ENCODE assay signal across 8 cellular contexts in the genomic region with DNA sequence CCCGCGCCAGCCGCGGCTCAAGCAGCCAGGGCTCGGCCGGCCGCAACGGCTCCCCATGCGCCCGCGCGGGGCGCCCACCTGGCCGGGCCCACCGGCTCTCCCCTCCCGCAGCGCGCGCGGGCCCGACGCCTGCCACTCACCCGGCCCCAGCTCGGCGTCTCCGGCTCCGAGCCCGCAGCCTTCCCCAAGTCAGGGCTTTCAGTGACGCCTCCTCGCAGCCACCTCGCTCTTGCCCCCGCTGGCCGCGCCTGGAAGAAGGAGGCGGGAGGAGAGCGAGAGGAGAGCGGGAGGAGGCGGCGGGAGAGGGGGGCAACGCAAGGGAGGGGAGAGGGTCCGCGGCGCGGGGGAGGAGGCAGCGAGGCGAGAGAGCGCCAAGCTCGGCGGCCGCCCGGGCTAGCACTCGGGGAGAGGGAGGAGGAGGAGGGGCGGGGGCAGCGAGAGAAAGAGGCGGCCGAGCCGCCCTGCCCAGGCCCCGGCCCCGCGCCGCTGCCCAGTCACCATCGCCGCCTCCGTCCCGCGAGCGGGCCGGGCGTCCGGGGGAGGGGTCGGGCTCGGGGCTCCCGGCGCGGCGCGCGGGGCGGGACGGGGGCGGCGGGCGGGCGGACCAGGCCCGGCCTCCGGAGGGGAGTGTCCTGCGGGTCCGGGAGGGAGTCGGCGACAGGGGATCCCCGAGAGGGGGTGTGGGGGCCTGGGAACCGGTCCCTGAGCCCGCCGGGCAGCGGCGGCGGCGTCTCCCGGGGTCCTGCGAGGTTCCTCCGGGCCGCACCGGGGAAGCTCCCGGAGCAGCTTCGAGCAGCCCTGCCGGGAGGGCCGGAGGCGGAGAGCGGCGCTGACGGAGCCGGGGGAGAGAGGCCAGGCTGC. TPM values are rescaled to one million over a fixed set of nuclear protein-coding genes. Genes with fewer than 3 reads are reported as not detected.
DNase-seq lines count a peak whose midpoint lies in the region; ATAC-seq and TF ChIP-seq lines count a peak whose summit lies in the region.

A gene with protein sequence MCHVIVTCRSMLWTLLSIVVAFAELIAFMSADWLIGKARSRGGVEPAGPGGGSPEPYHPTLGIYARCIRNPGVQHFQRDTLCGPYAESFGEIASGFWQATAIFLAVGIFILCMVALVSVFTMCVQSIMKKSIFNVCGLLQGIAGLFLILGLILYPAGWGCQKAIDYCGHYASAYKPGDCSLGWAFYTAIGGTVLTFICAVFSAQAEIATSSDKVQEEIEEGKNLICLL (minus strand): TSS at position 414 of the 861 bp plus-strand sequence. CDS start 138,559 bp downstream, outside the sequence.

- peak within 1 kb of the TSS; percentile 78 for H3K4me3 ChIP-seq in A673 (ENCODE audit: low read depth, low read length, poor library complexity, severe bottlenecking)
- peak within 1 kb of the TSS; percentile 76 to 82 for H3K4me3 ChIP-seq in foreskin fibroblast (ENCODE audit: low read depth in 1 of 2, low read length in 2 of 2)
- H3K4me3 ChIP-seq in upper lobe of right lung, result peak within 1 kb of the TSS; percentile 74

- H3K36me3 ChIP-seq in A673 (ENCODE audit: insufficient read depth, low read length, poor library complexity, severe bottlenecking) (no peaks in the 10 kb centered on the region), upper lobe of right lung (no peaks in the 10 kb centered on the region)

- H3K9me3 ChIP-seq in A673 (ENCODE audit: low read depth, low read length, poor library complexity, severe bottlenecking), result no peaks in the 10 kb centered on the region
- no peaks in the 10 kb centered on the region for H3K9me3 ChIP-seq in upper lobe of right lung

- DNase-seq in A673 (ENCODE audit: low spot score) (peak; percentile 71), GM13976 (ENCODE audit: low spot score) (peak; percentile 87), NCI-H2227 (lab: John Stamatoyannopoulos, UW; ENCODE audit: unreplicated experiment) (peak; percentile 77), foreskin fibroblast (peak; percentile 47 to 78), natural killer cell (no peak), upper lobe of right lung (peak; percentile 87)
- DNase-seq in activated naive CD4-positive, alpha-beta T cell treated with anti-CD3 and anti-CD28 coated beads for 36 hours, result peak; percentile 26

- H3K27me3 Mint-ChIP-seq in activated naive CD4-positive, alpha-beta T cell treated with anti-CD3 and anti-CD28 coated beads for 36 hours (ENCODE audit: low read depth), result peaks cover 46% of the 10 kb centered on the region
- H3K27me3 Mint-ChIP-seq in natural killer cell (ENCODE audit: low read depth in 2 of 2), result peaks cover 27 to 39% of the 10 kb centered on the region in 2 donors

- TF ChIP-seq CTCF in A673 (conservative IDR thresholded peaks at IDR 0.05; ENCODE audit: low read depth, low read length) (no peak; the same call in 1 of the 2 replicates), GM13976 (IDR thresholded peaks at IDR 0.05; ENCODE audit: borderline replicate concordance, control extremely low read depth, extremely low read depth, insufficient read depth, missing control alignments) (no peak), foreskin fibroblast (IDR thresholded peaks at IDR 0.05; ENCODE audit: low read depth, low read length) (no peak), natural killer cell (IDR thresholded peaks at IDR 0.05) (no peak), upper lobe of right lung (IDR thresholded peaks at IDR 0.05) (no peak)

- peak within 1 kb of the TSS; percentile 64 for H3K4me3 Mint-ChIP-seq in activated naive CD4-positive, alpha-beta T cell treated with anti-CD3 and anti-CD28 coated beads for 36 hours
- peak within 1 kb of the TSS; percentile 88 for H3K4me3 Mint-ChIP-seq in natural killer cell

- no peaks in the 10 kb centered on the region for H3K36me3 Mint-ChIP-seq in activated naive CD4-positive, alpha-beta T cell treated with anti-CD3 and anti-CD28 coated beads for 36 hours (ENCODE audit: low read depth)
- no peaks in the 10 kb centered on the region for H3K36me3 Mint-ChIP-seq in natural killer cell

- POLR2A ChIA-PET in A673 (lab: Charles Lee; ENCODE audit: low non-redundant PET), result no interaction called here

- no peaks in the 10 kb centered on the region for H3K9me3 Mint-ChIP-seq in activated naive CD4-positive, alpha-beta T cell treated with anti-CD3 and anti-CD28 coated beads for 36 hours
- no peaks in the 10 kb centered on the region for H3K9me3 Mint-ChIP-seq in natural killer cell

- peaks cover 11% of the 10 kb centered on the region for H3K4me1 ChIP-seq in A673 (ENCODE audit: insufficient read depth, low read length, poor library complexity, severe bottlenecking)
- peaks cover 7% of the 10 kb centered on the region for H3K4me1 ChIP-seq in upper lobe of right lung

- CTCF ChIA-PET in A673 (lab: Charles Lee), result interaction anchor here (0.6 kb wide), 1 partner anchor 14 kb away, joined by 3 read pairs; no protein-coding TSS in a partner anchor
- CTCF ChIA-PET in activated naive CD4-positive, alpha-beta T cell treated with anti-CD3 and anti-CD28 coated beads for 36 hours (lab: Charles Lee), result interaction anchor here (0.6 kb wide), 1 partner anchor 191 kb away, joined by 3 read pairs; no protein-coding TSS in a partner anchor

- intact Hi-C loops in A673 (cut with micrococcal nuclease; ENCODE audit: unreplicated experiment), result no loop called here
- intact Hi-C loops in activated naive CD4-positive, alpha-beta T cell treated with anti-CD3 and anti-CD28 coated beads for 36 hours (cut with micrococcal nuclease), result no loop called here
- intact Hi-C loops in natural killer cell (cut with micrococcal nuclease), result no loop called here
- intact Hi-C loops in upper lobe of right lung (cut with DNase I), result no loop called here

- no peaks in the 10 kb centered on the region for H3K27me3 ChIP-seq in A673 (replicated peaks; ENCODE audit: insufficient read depth, low read depth, low read length, poor library complexity)
- no peaks in the 10 kb centered on the region for H3K27me3 ChIP-seq in upper lobe of right lung

- no TSS peak for BruUV-seq in A673 (replicated peaks; lab: Mats Ljungman, UMichigan)

- ATAC-seq in HG02852 (IDR thresholded peaks at IDR 0.05; ENCODE audit: unreplicated experiment) (peak; percentile 61), natural killer cell (peak; percentile 56 to 74 (median 71)), upper lobe of right lung (peak; percentile 89)

- H3K27ac Mint-ChIP-seq in activated naive CD4-positive, alpha-beta T cell treated with anti-CD3 and anti-CD28 coated beads for 36 hours, result no peak within 1 kb of the TSS
- H3K27ac Mint-ChIP-seq in natural killer cell, result no peak within 1 kb of the TSS

- H3K4me1 Mint-ChIP-seq in activated naive CD4-positive, alpha-beta T cell treated with anti-CD3 and anti-CD28 coated beads for 36 hours (ENCODE audit: low read depth), result peaks cover 10% of the 10 kb centered on the region
- H3K4me1 Mint-ChIP-seq in natural killer cell, result peaks cover 9 to 22% of the 10 kb centered on the region in 2 donors

- in situ Hi-C loops in GM13976 (cut with MboI; ENCODE audit: low sequenced_read_pairs, unreplicated experiment), result no loop called here

- peak within 1 kb of the TSS; percentile 67 for H3K27ac ChIP-seq in A673 (ENCODE audit: low read depth, low read length, poor library complexity, severe bottlenecking)
- H3K27ac ChIP-seq in upper lobe of right lung, result peak within 1 kb of the TSS; percentile 78

RNA-seq across cellular contexts. Expression of the gene that starts here (rescaled TPM):
- 6.2 and 7.3 TPM in 2 replicates for total RNA-seq in A673 (2021)
- total RNA-seq in activated naive CD4-positive, alpha-beta T cell treated with anti-CD3 and anti-CD28 coated beads for 36 hours, result not detected
- 1 to 10 TPM in 1 of 3 donors, under 1 TPM in 2; 0.85 to 1.9 (median 1.00) TPM for total RNA-seq in natural killer cell
- 41.0 TPM for total RNA-seq in upper lobe of right lung

Comparison
In these comparisons a context has a peak if more than half of its experiments do, and no peak if none do; other contexts are left out.
1. Peak in DNase-seq in activated naive CD4-positive, alpha-beta T cell treated with anti-CD3 and anti-CD28 coated beads for 36 hours; RNA of the gene not detected or under 1 TPM.